9 cellular contexts compared by ENCODE assay signal in the genomic region with DNA sequence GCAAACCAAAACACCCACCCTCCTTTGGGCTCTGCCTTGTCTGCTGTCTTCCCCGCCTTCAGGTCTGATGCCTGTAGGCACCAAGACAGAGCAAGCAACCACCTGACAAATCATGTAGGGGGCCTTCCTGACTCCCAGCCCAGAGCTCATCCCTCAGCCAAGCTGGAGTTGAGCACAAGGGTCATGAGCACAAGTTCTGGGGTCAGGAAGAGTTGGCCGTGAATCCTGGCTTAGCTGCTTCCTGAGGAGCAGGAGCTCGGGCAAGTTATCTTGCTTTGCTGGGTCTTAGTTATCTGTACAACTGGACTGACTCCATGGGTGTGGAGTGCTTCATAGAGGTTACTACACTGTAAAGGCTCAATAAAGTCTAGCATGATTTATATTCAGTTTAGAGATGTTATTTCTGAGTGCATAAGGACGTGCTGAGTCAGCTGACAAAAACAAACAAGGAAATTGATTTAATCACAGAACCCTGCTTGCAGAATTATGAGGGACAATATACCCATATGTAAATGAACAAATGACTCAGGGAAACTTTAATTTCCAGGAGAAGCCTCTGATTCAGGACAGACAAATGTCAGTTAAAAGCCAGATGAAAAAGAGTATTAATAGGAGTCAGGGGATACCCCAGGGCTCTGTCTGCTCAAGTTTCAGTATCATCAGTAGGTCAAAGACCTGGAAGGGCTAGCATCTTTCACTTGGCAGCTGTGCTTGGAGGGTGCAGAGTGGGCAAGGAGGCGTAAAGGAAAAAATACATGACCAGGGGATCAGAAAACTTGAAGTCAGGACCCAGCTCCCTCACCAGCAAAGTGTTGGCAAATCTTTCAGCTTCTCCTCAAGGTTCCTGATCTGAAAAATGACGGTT. TPM values are rescaled to one million over a fixed set of nuclear protein-coding genes. Genes with fewer than 3 reads are reported as not detected.
DNase-seq lines count a peak whose midpoint lies in the region; ATAC-seq, FAIRE-seq and TF ChIP-seq lines count a peak whose summit lies in the region.
"Had no signal": no experiment of that assay in that cellular context is flagged by ENCODE, and none has a peak within 500 bp of the region (broad histone marks: within the 10 kb centered on the region; RNA-seq: fewer than 3 reads in every experiment).

No MANE protein-coding gene starts in this region.

- 42% methylated on average over 6 of the region's 6 CpGs for WGBS in mammary epithelial cell (ENCODE audit: low coverage, missing lambda C conversion rate)

- no peaks in the 10 kb centered on the region for H3K9me3 Mint-ChIP-seq in CD4-positive, alpha-beta T cell
- H3K9me3 Mint-ChIP-seq in naive thymus-derived CD8-positive, alpha-beta T cell: no peaks in the 10 kb centered on the region
- H3K9me3 Mint-ChIP-seq: brain had no signal

- peaks cover 74% of the 10 kb centered on the region for H3K4me1 Mint-ChIP-seq in CD4-positive, alpha-beta T cell (ENCODE audit: low read depth)
- peaks cover 41 to 77% (median 74%) of the 10 kb centered on the region in 4 donors for H3K4me1 Mint-ChIP-seq in naive thymus-derived CD8-positive, alpha-beta T cell

- no peaks in the 10 kb centered on the region for H3K79me2 ChIP-seq in mammary epithelial cell (ENCODE audit: insufficient read depth, low read length)

- peak overlapping the region; percentile 69 for H3K4me3 Mint-ChIP-seq in CD4-positive, alpha-beta T cell
- peak overlapping the region; percentile 13 to 87 (median 66) for H3K4me3 Mint-ChIP-seq in naive thymus-derived CD8-positive, alpha-beta T cell
- H3K4me3 Mint-ChIP-seq: brain had no signal

- H3K36me3 ChIP-seq in mammary epithelial cell (ENCODE audit: insufficient read depth, low read length): peaks cover under 1% of the 10 kb centered on the region

- peak overlapping the region; percentile 57 for H3K27ac ChIP-seq in CD4-positive, alpha-beta T cell (ENCODE audit: low read depth, low read length)
- H3K27ac ChIP-seq in mammary epithelial cell (ENCODE audit: insufficient read depth, low read depth, low read length): peak overlapping the region; percentile 92

- H4K20me1 ChIP-seq in mammary epithelial cell (ENCODE audit: insufficient read depth, low read length): no peaks in the 10 kb centered on the region

- peak overlapping the region; percentile 82 for H3K27ac Mint-ChIP-seq in CD4-positive, alpha-beta T cell
- peak overlapping the region; percentile 72 to 89 (median 84) for H3K27ac Mint-ChIP-seq in naive thymus-derived CD8-positive, alpha-beta T cell

- peak overlapping the region; percentile 8 for H2AFZ ChIP-seq in mammary epithelial cell (ENCODE audit: low read depth, low read length)

- peak overlapping the region; percentile 50 for H3K4me2 ChIP-seq in mammary epithelial cell (ENCODE audit: insufficient read depth, low read depth, low read length)

- TF ChIP-seq CTCF in CD4-positive, alpha-beta T cell (IDR thresholded peaks at IDR 0.05): no peak
- no peak for TF ChIP-seq CTCF in mammary epithelial cell (conservative IDR thresholded peaks at IDR 0.05 in 1 of 2, IDR thresholded peaks at IDR 0.05 in 1 of 2; ENCODE audit: extremely low read depth in 1 of 2, insufficient read depth in 1 of 2, low read depth in 1 of 2, low read length in 2 of 2)

- peaks cover 36% of the 10 kb centered on the region for H3K4me1 ChIP-seq in mammary epithelial cell (ENCODE audit: insufficient read depth, low read length)

- peak overlapping the region; percentile 14 for H3K9ac ChIP-seq in mammary epithelial cell (ENCODE audit: insufficient read depth, low read length)

- H3K27me3 Mint-ChIP-seq in CD4-positive, alpha-beta T cell: no peaks in the 10 kb centered on the region
- no peaks in the 10 kb centered on the region for H3K27me3 Mint-ChIP-seq in naive thymus-derived CD8-positive, alpha-beta T cell
- H3K27me3 Mint-ChIP-seq: brain had no signal

- dilution Hi-C loops in mammary epithelial cell (cut with HindIII; ENCODE audit: low sequenced_read_pairs): no loop called here

- in situ Hi-C loops in mammary epithelial cell (cut with MboI; ENCODE audit: low sequenced_read_pairs in 2 of 2): no loop called here

- FAIRE-seq in HTR-8/SVneo (lab: Jason Lieb, UNC): no peak

- peaks cover 23% of the 10 kb centered on the region for H3K36me3 Mint-ChIP-seq in CD4-positive, alpha-beta T cell (ENCODE audit: low read depth)
- H3K36me3 Mint-ChIP-seq in naive thymus-derived CD8-positive, alpha-beta T cell: peaks cover 0 to 27% (median 7%) of the 10 kb centered on the region in 3 donors

- POLR2A ChIA-PET in CD4-positive, alpha-beta T cell (lab: Charles Lee): interaction anchor here (0.6 to 7.0 kb wide), 15 partner anchors 8 to 326 kb away, joined by 3 to 76 read pairs (median 4); partner anchors contain the start of genes APOA1, APOA5, SIDT2 and SIK3
- POLR2A ChIA-PET in naive thymus-derived CD8-positive, alpha-beta T cell (lab: Charles Lee): interaction anchor here (0.7 to 6.3 kb wide), 9 partner anchors 10 to 378 kb away, joined by 3 to 60 read pairs (median 5); partner anchors contain the start of genes APOA1, APOA4, BUD13 and PAFAH1B2

- intact Hi-C loops in CD4-positive, alpha-beta T cell (cut with DNase I, micrococcal nuclease): loop anchor here (5.0 to 10.0 kb wide), 3 partner anchors 60 to 72 kb away; partner anchors contain the start of genes APOA5 (in 1 of the 2) and ZPR1 (in 1 of the 2)
- intact Hi-C loops in mammary epithelial cell (cut with micrococcal nuclease): loop anchor here (5.0 kb wide), 1 partner anchor 60 kb away; the partner anchor contains the start of gene APOA5

- DNase-seq in CD4-positive, alpha-beta T cell: no peak
- DNase-seq in HTR-8/SVneo (ENCODE audit: insufficient read length, low spot score) (peak; percentile 37), mammary epithelial cell (peak; percentile 46), NCI-H446 treated with DMSO at 0.1 percent for 48 hours (lab: John Stamatoyannopoulos, UW) (no peak), DMS53 (lab: John Stamatoyannopoulos, UW) (no peak)
- no peak for DNase-seq in naive thymus-derived CD8-positive, alpha-beta T cell
- no peak for DNase-seq in activated CD8-positive, alpha-beta memory T cell treated with anti-CD3 and anti-CD28 coated beads for 24 hours

- CTCF ChIA-PET in CD4-positive, alpha-beta T cell (lab: Charles Lee): interaction anchor here (0.8 to 2.2 kb wide), 4 partner anchors 12 to 374 kb away, joined by 3 to 9 read pairs (median 5); partner anchors contain the start of gene APOA5
- CTCF ChIA-PET in mammary epithelial cell (lab: Charles Lee; ENCODE audit: low non-redundant PET): interaction anchor here (1.1 kb wide), 1 partner anchor 61 kb away, joined by 6 read pairs; the partner anchor contains the start of gene APOA5

- H3K4me3 ChIP-seq in mammary epithelial cell (replicated peaks in 1 of 3; ENCODE audit: insufficient read depth in 1 of 3, low read depth in 2 of 3, low read length in 3 of 3): no peak overlapping the region

- H3K27me3 ChIP-seq in CD4-positive, alpha-beta T cell (ENCODE audit: control insufficient read depth, insufficient read depth, low read length): no peaks in the 10 kb centered on the region
- no peaks in the 10 kb centered on the region for H3K27me3 ChIP-seq in mammary epithelial cell (ENCODE audit: insufficient read depth, low read length)

- no peaks in the 10 kb centered on the region for H3K9me3 ChIP-seq in CD4-positive, alpha-beta T cell (ENCODE audit: control insufficient read depth, low read length)
- no peaks in the 10 kb centered on the region for H3K9me3 ChIP-seq in mammary epithelial cell (replicated peaks; ENCODE audit: insufficient read depth, low read length)

- no peak for ATAC-seq in CD4-positive, alpha-beta T cell (ENCODE audit: poor library complexity)
- ATAC-seq in naive thymus-derived CD8-positive, alpha-beta T cell: no peak
- ATAC-seq in GM21723 (IDR thresholded peaks at IDR 0.05; ENCODE audit: unreplicated experiment): no peak

- no TSS peak for BruUV-seq in mammary epithelial cell (replicated peaks; lab: Mats Ljungman, UMichigan)

RNA-seq across cellular contexts. Expression of gene APOA1, which starts 15.1 kb away (rescaled TPM):
- total RNA-seq in CD4-positive, alpha-beta T cell: under 1 TPM; 0.47 to 0.77 TPM
- not detected for total RNA-seq in mammary epithelial cell
- 0.06 TPM for polyA plus RNA-seq in mammary epithelial cell
- polyA minus RNA-seq in mammary epithelial cell: not detected
- total RNA-seq in naive thymus-derived CD8-positive, alpha-beta T cell: 1 to 10 TPM in 1 of 2 experiments, under 1 TPM in 1; 0.81 to 1.3 TPM
- polyA plus RNA-seq in naive thymus-derived CD8-positive, alpha-beta T cell: under 1 TPM; 0.17 to 0.29 (median 0.19) TPM

RNA-seq across cellular contexts. Expression of gene APOC3, which starts 22.8 kb away (rescaled TPM):
- not detected for total RNA-seq in CD4-positive, alpha-beta T cell
- total RNA-seq in mammary epithelial cell: not detected
- polyA plus RNA-seq in mammary epithelial cell: not detected
- not detected for polyA minus RNA-seq in mammary epithelial cell
- total RNA-seq in naive thymus-derived CD8-positive, alpha-beta T cell: not detected
- polyA plus RNA-seq in naive thymus-derived CD8-positive, alpha-beta T cell: not detected

RNA-seq across cellular contexts. Expression of gene APOA4, which starts 29.4 kb away (rescaled TPM):
- not detected for total RNA-seq in CD4-positive, alpha-beta T cell
- not detected for total RNA-seq in mammary epithelial cell
- not detected for polyA plus RNA-seq in mammary epithelial cell
- not detected for polyA minus RNA-seq in mammary epithelial cell
- not detected for total RNA-seq in naive thymus-derived CD8-positive, alpha-beta T cell
- polyA plus RNA-seq in naive thymus-derived CD8-positive, alpha-beta T cell: not detected

Comparison
In these comparisons a context has a peak if more than half of its experiments do, and no peak if none do; other contexts are left out.
1. DNase-seq: peak in HTR-8/SVneo (single experiment) and mammary epithelial cell (single experiment); none in CD4-positive, alpha-beta T cell (0 of 10), naive thymus-derived CD8-positive, alpha-beta T cell (0 of 10), NCI-H446 treated with DMSO at 0.1 percent for 48 hours (single experiment), DMS53 (single experiment) and activated CD8-positive, alpha-beta memory T cell treated with anti-CD3 and anti-CD28 coated beads for 24 hours (single experiment).